ENCODE assay signal across 8 cellular contexts in the genomic region with DNA sequence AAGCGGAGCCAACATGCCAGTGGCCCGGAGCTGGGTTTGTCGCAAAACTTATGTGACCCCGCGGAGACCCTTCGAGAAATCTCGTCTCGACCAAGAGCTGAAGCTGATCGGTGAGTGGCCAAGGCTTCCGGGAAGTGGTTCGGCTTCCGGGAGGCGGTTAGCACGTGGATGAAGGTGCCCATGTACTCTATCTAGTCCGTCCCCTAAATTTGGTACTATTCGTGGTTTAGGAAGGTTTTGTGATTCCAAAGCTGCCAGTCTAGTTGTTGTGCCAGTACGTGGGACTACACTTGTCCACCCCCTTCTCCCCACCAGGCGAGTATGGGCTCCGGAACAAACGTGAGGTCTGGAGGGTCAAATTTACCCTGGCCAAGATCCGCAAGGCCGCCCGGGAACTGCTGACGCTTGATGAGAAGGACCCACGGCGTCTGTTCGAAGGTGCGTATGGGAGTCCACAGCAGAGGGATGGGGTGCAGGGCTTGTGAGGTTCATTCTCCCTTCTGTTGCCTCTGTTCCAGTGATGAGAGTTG. TPM values are rescaled to one million over a fixed set of nuclear protein-coding genes. Genes with fewer than 3 reads are reported as not detected.
DNase-seq lines count a peak whose midpoint lies in the region; ATAC-seq and TF ChIP-seq lines count a peak whose summit lies in the region.

No MANE protein-coding gene starts in this region.

- peaks cover 35% of the 10 kb centered on the region for H3K27me3 Mint-ChIP-seq in GM23338 (ENCODE audit: insufficient read depth, low read depth, poor library complexity)
- H3K27me3 Mint-ChIP-seq in WTC11 (ENCODE audit: low read depth): no peaks in the 10 kb centered on the region

- H3K9me3 Mint-ChIP-seq in GM23338 (peaks cover 4% of the 10 kb centered on the region), WTC11 (no peaks in the 10 kb centered on the region)

- peak overlapping the region; percentile 96 for H3K4me3 Mint-ChIP-seq in GM23338
- H3K4me3 Mint-ChIP-seq in WTC11: peak overlapping the region; percentile 100

- CTCF ChIA-PET in WTC11 (lab: Charles Lee): interaction anchor here (0.6 to 0.9 kb wide), 2 partner anchors 10 to 392 kb away, joined by 3 to 4 read pairs; a partner anchor contains a TSS

- H3K36me3 ChIP-seq in GM23338 (ENCODE audit: insufficient read depth) (peaks cover 54% of the 10 kb centered on the region), gastroesophageal sphincter (peaks cover 0 to 50% of the 10 kb centered on the region in 2 donors)

- no peaks in the 10 kb centered on the region for H3K9me3 ChIP-seq in gastroesophageal sphincter

- H3K4me2 ChIP-seq in GM23338: peak overlapping the region; percentile 100

- no peak for TF ChIP-seq POLR2A in gastroesophageal sphincter (IDR thresholded peaks at IDR 0.05)

- H3K27me3 ChIP-seq in GM23338 (ENCODE audit: insufficient read depth) (no peaks in the 10 kb centered on the region), gastroesophageal sphincter (no peaks in the 10 kb centered on the region)

- peaks cover 59% of the 10 kb centered on the region for H3K36me3 Mint-ChIP-seq in GM23338 (ENCODE audit: low read depth)
- H3K36me3 Mint-ChIP-seq in WTC11: peaks cover 57% of the 10 kb centered on the region

- H3K9me2 ChIP-seq in GM23338 (ENCODE audit: insufficient read depth): no peaks in the 10 kb centered on the region

- H4K20me1 ChIP-seq in GM23338 (replicated peaks; ENCODE audit: insufficient read depth): peaks cover 56% of the 10 kb centered on the region

- peaks cover 50% of the 10 kb centered on the region for H3F3A ChIP-seq in GM23338 (replicated peaks; ENCODE audit: low read depth)

- H3K4me1 Mint-ChIP-seq in GM23338 (peaks cover 38% of the 10 kb centered on the region), WTC11 (peaks cover 53% of the 10 kb centered on the region)

- H3K27ac ChIP-seq in GM23338 (ENCODE audit: low read depth) (peak overlapping the region; percentile 60), gastroesophageal sphincter (peak overlapping the region; percentile 92 to 96 (median 94)), skin epidermis (peak overlapping the region; percentile 47 to 97 (median 90))

- TF ChIP-seq EP300 in gastroesophageal sphincter (IDR thresholded peaks at IDR 0.05): no peak

- H3K4me3 ChIP-seq in GM23338 (peak overlapping the region; percentile 89), gastroesophageal sphincter (peak overlapping the region; percentile 56 to 63), skin epidermis (peak overlapping the region; percentile 49 to 72 (median 59))

- no CpG with 5 or more reads among the region's 28 CpGs for WGBS in gastroesophageal sphincter (ENCODE audit: low coverage in 1 of 2), 2 donors

- H3K79me2 ChIP-seq in GM23338 (replicated peaks; ENCODE audit: insufficient read depth): peaks cover 59% of the 10 kb centered on the region

- H3K4me1 ChIP-seq in GM23338 (ENCODE audit: insufficient read depth): peaks cover 40% of the 10 kb centered on the region
- H3K4me1 ChIP-seq in gastroesophageal sphincter: peaks cover 0 to 59% (median 20%) of the 10 kb centered on the region in 3 donors

- peak overlapping the region; percentile 100 for H3K27ac Mint-ChIP-seq in GM23338
- peak overlapping the region; percentile 100 for H3K27ac Mint-ChIP-seq in WTC11

- POLR2A ChIA-PET in WTC11 (lab: Charles Lee): interaction anchor here (0.6 to 3.0 kb wide), 4 partner anchors 11 to 1439 kb away, joined by 3 to 25 read pairs (median 3); a partner anchor contains a TSS

- no peak for ATAC-seq in GM23338
- ATAC-seq in WTC11: no peak
- ATAC-seq in gastroesophageal sphincter: peak; percentile 2
- no peak for ATAC-seq in GM19455 (IDR thresholded peaks at IDR 0.05; ENCODE audit: unreplicated experiment)

- no peak for TF ChIP-seq CTCF in GM23338 (conservative IDR thresholded peaks at IDR 0.05; ENCODE audit: low read depth in 2 of 2)
- no peak for TF ChIP-seq CTCF in WTC11 (IDR thresholded peaks at IDR 0.05)
- TF ChIP-seq CTCF in gastroesophageal sphincter (IDR thresholded peaks at IDR 0.05): no peak

- DNase-seq in GM23338 (ENCODE audit: low spot score): no peak
- no peak for DNase-seq in WTC11 (ENCODE audit: low spot score)
- DNase-seq in C1 segment of cervical spinal cord (lab: John Stamatoyannopoulos, UW): no peak
- no peak for DNase-seq in effector CD8-positive, alpha-beta T cell (lab: John Stamatoyannopoulos, UW)
- no peak for DNase-seq in iPS-NIHi7 (ENCODE audit: extremely low spot score)

- H2AFZ ChIP-seq in GM23338: no peak overlapping the region

TF ChIP-seq in GM23338, 12 proteins besides CTCF, POLR2A, EP300 and RAD21 (continues in another document):
- TF ChIP-seq JUNB (IDR thresholded peaks at IDR 0.05; ENCODE audit: unreplicated experiment) (no peak), EZH2 (IDR thresholded peaks at IDR 0.05; ENCODE audit: low read depth, unreplicated experiment) (no peak), EZH2phosphoT487 (IDR thresholded peaks at IDR 0.05; ENCODE audit: unreplicated experiment) (no peak), STAT1 (IDR thresholded peaks at IDR 0.05; ENCODE audit: unreplicated experiment) (no peak), POLR2AphosphoS5 (IDR thresholded peaks at IDR 0.05; ENCODE audit: low read depth) (no peak)
- TF ChIP-seq, protein P1, sequence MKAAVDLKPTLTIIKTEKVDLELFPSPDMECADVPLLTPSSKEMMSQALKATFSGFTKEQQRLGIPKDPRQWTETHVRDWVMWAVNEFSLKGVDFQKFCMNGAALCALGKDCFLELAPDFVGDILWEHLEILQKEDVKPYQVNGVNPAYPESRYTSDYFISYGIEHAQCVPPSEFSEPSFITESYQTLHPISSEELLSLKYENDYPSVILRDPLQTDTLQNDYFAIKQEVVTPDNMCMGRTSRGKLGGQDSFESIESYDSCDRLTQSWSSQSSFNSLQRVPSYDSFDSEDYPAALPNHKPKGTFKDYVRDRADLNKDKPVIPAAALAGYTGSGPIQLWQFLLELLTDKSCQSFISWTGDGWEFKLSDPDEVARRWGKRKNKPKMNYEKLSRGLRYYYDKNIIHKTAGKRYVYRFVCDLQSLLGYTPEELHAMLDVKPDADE (IDR thresholded peaks at IDR 0.05): no peak

TF ChIP-seq in WTC11, 78 proteins besides CTCF, POLR2A, EP300 and RAD21:
- TF ChIP-seq MYBL2 (CRISPR knock-in tag; IDR thresholded peaks at IDR 0.05) (peak; percentile 53; the same call in 1 of the 2 replicates), CREM (CRISPR knock-in tag; IDR thresholded peaks at IDR 0.05) (no peak)
- TF ChIP-seq, protein P2, sequence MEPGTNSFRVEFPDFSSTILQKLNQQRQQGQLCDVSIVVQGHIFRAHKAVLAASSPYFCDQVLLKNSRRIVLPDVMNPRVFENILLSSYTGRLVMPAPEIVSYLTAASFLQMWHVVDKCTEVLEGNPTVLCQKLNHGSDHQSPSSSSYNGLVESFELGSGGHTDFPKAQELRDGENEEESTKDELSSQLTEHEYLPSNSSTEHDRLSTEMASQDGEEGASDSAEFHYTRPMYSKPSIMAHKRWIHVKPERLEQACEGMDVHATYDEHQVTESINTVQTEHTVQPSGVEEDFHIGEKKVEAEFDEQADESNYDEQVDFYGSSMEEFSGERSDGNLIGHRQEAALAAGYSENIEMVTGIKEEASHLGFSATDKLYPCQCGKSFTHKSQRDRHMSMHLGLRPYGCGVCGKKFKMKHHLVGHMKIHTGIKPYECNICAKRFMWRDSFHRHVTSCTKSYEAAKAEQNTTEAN (CRISPR knock-in tag; IDR thresholded peaks at IDR 0.05): 0 out of 2 replicates have a peak, but pooled peaks have one; percentile 26
- TF ChIP-seq, protein P3, sequence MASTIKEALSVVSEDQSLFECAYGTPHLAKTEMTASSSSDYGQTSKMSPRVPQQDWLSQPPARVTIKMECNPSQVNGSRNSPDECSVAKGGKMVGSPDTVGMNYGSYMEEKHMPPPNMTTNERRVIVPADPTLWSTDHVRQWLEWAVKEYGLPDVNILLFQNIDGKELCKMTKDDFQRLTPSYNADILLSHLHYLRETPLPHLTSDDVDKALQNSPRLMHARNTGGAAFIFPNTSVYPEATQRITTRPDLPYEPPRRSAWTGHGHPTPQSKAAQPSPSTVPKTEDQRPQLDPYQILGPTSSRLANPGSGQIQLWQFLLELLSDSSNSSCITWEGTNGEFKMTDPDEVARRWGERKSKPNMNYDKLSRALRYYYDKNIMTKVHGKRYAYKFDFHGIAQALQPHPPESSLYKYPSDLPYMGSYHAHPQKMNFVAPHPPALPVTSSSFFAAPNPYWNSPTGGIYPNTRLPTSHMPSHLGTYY (CRISPR knock-in tag; IDR thresholded peaks at IDR 0.05): no peak

RNA-seq across cellular contexts. Expression of a gene that starts 0.6 kb away (rescaled TPM):
- 1,754 and 2,101 TPM in 2 replicates for total RNA-seq in GM23338 (2014; rRNA removed; shearing (Covaris generic))
- polyA plus RNA-seq in GM23338 (2016; fragmentation: Nextera tagmentation; extraction: Ambion mirVana): 1,060 and 1,149 TPM in 2 replicates
- 1,828 to 2,106 TPM (median 2,018 TPM) in 3 replicates for total RNA-seq in WTC11 (2021)
- 1,000 to 10,000 TPM; 1,142 to 2,786 (median 1,584) TPM for total RNA-seq in gastroesophageal sphincter

RNA-seq across cellular contexts. Expression of a gene that starts 10.1 kb away (rescaled TPM):
- total RNA-seq in GM23338 (2014; rRNA removed; shearing (Covaris generic)): 51.2 and 53.4 TPM in 2 replicates
- 33.0 and 36.6 TPM in 2 replicates for polyA plus RNA-seq in GM23338 (2016; fragmentation: Nextera tagmentation; extraction: Ambion mirVana)
- total RNA-seq in WTC11 (2021) (32.0 to 34.3 TPM (median 32.5 TPM) in 3 replicates), gastroesophageal sphincter (10 to 100 TPM; 57.4 to 73.2 (median 69.8) TPM)

RNA-seq across cellular contexts. Expression of a gene that starts 11.9 kb away (rescaled TPM):
- total RNA-seq in GM23338 (2014; rRNA removed; shearing (Covaris generic)): 140 and 184 TPM in 2 replicates
- polyA plus RNA-seq in GM23338 (2016; fragmentation: Nextera tagmentation; extraction: Ambion mirVana): 73.5 and 77.8 TPM in 2 replicates
- total RNA-seq in WTC11 (2021) (109 to 126 TPM (median 113 TPM) in 3 replicates), gastroesophageal sphincter (10 to 100 TPM; 28.4 to 64.3 (median 36.5) TPM)

RNA-seq across cellular contexts. Expression of a gene that starts 21.6 kb away (rescaled TPM):
- not detected in 2 replicates for total RNA-seq in GM23338 (2014; rRNA removed; shearing (Covaris generic))
- polyA plus RNA-seq in GM23338 (2016; fragmentation: Nextera tagmentation; extraction: Ambion mirVana): not detected in 2 replicates
- total RNA-seq in WTC11 (2021) (not detected in 3 replicates), gastroesophageal sphincter (10 to 100 TPM in 3 of 4 donors, 1 to 10 TPM in 1; 6.8 to 29.9 (median 21.3) TPM)

RNA-seq across cellular contexts. Expression of a gene that starts 28.3 kb away (rescaled TPM):
- 0.58 and 2.3 TPM in 2 replicates for total RNA-seq in GM23338 (2014; rRNA removed; shearing (Covaris generic))
- 7.8 and 8.2 TPM in 2 replicates for polyA plus RNA-seq in GM23338 (2016; fragmentation: Nextera tagmentation; extraction: Ambion mirVana)
- total RNA-seq in WTC11 (2021) (9.3 to 14.7 TPM (median 13.8 TPM) in 3 replicates), gastroesophageal sphincter (1 to 10 TPM in 1 of 4 donors, under 1 TPM in 2, not detected in 1; 0.16 to 3.1 (median 0.31) TPM)
